ENCODE assay signal across 26 cellular contexts in genomic region chr3:54531741-54532140, GRCh38.
"Had no signal": no experiment of that assay in that cellular context is flagged by ENCODE, and none has a peak within 500 bp of the region (broad histone marks: within the 10 kb centered on the region; RNA-seq: fewer than 3 reads in every experiment).

No MANE protein-coding gene starts in this region.

- H3K27me3 ChIP-seq: pancreas, stomach, testis, thyroid gland, transverse colon, upper lobe of left lung had no signal

- H3K4me2 ChIP-seq: hepatocyte had no signal

- DNase-seq: kidney glomerular epithelial cell; left ventricle myocardium inferior; mesendoderm; naive B cell; natural killer cell; nephron progenitor cell; pancreas; posterior cingulate gyrus; retina; right cardiac atrium; stimulated activated CD4-positive, alpha-beta T cell treated with anti-CD3 and anti-CD28 coated beads, Interleukin-12 subunit alpha, Interleukin-12 subunit beta, amount 100 ng/mL, for 4 hours; stimulated activated CD4-positive, alpha-beta T cell treated with anti-CD3 and anti-CD28 coated beads, Interleukin-15, amount 100 ng/mL, for 24 hours; stimulated activated CD4-positive, alpha-beta T cell treated with anti-CD3 and anti-CD28 coated beads, Interleukin-2, amount 100 ng/mL, for 24 hours; stimulated activated CD4-positive, alpha-beta T cell treated with anti-CD3 and anti-CD28 coated beads, Interleukin-4, amount 100 ng/mL, for 1 hour; stimulated activated naive B cell treated with anti-CD40 and anti-IgM and Interleukin-4, amounts not matched to agents 10 μg/mL and 1 μg/mL and 100 μg/mL, for 72 hours; stimulated activated naive CD8-positive, alpha-beta T cell treated with anti-CD3 and anti-CD28 coated beads, Interleukin-15, Interleukin-2, amounts not matched to agents 100 U/mL and 50 U/mL, for 24 hours; stomach; testis; thyroid gland; transverse colon; upper lobe of left lung had no signal

- H3K4me1 ChIP-seq: pancreas, prostate gland, testis, thyroid gland, transverse colon, upper lobe of left lung had no signal

- H3K27ac ChIP-seq: hepatocyte, left ventricle myocardium inferior, pancreas, prostate gland, skin epidermis, stomach, testis, thyroid gland, transverse colon, upper lobe of left lung had no signal

- FAIRE-seq: keratinocyte, pancreas had no signal

- H3K36me3 ChIP-seq: left ventricle myocardium inferior, pancreas, prostate gland, stomach, thyroid gland, transverse colon, upper lobe of left lung had no signal

- H3K4me3 ChIP-seq: hepatocyte, left ventricle myocardium inferior, lung, pancreas, prostate gland, skin epidermis, stomach, testis, thyroid gland, transverse colon, upper lobe of left lung had no signal

- H3K9me3 ChIP-seq: pancreas, prostate gland, testis, thyroid gland, transverse colon had no signal
